In genomic region chr12:132827763-132828703, GRCh38 we compare ENCODE assay signal across 8 cellular contexts. TPM values are rescaled to one million over a fixed set of nuclear protein-coding genes. Genes with fewer than 3 reads are reported as not detected.
DNase-seq lines count a peak whose midpoint lies in the region; ATAC-seq, FAIRE-seq and TF ChIP-seq lines count a peak whose summit lies in the region.

No MANE protein-coding gene starts in this region.

- H3K79me2 ChIP-seq in HepG2 (ENCODE audit: insufficient read depth, low read length), result peaks cover 47% of the 10 kb centered on the region

- TF ChIP-seq CTCF in Calu3 (IDR thresholded peaks at IDR 0.05; ENCODE audit: unreplicated experiment), result no peak
- TF ChIP-seq CTCF in RWPE2 (IDR thresholded peaks at IDR 0.05; ENCODE audit: poor library complexity, severe bottlenecking), result no peak
- TF ChIP-seq CTCF in choroid plexus epithelial cell (conservative IDR thresholded peaks at IDR 0.05; ENCODE audit: low read depth, low read length), result peak; percentile 3
- 0 out of 2 replicates have a peak, but pooled peaks have one; percentile 3 for TF ChIP-seq CTCF in HepG2 (CRISPR knock-in tag; IDR thresholded peaks at IDR 0.05)

- H3K36me3 Mint-ChIP-seq in Calu3 (ENCODE audit: insufficient read depth, unreplicated experiment), result peaks cover 66% of the 10 kb centered on the region

- H3K27ac ChIP-seq in RWPE2 (ENCODE audit: poor library complexity, severe bottlenecking) (peak overlapping the region; percentile 67), HepG2 (ENCODE audit: extremely low read length, insufficient read depth, low read length) (peak overlapping the region; percentile 99)

- H3K36me3 ChIP-seq in RWPE2 (ENCODE audit: low read depth) (peaks cover 40% of the 10 kb centered on the region), HepG2 (replicated peaks in 1 of 2; ENCODE audit: control insufficient read depth in 1 of 2, insufficient read depth in 2 of 2, low read length in 2 of 2) (peaks cover 2 to 30% of the 10 kb centered on the region in 2 experiments; a peak in 4 of 5 replicates)

- POLR2A ChIA-PET in HepG2 (lab: Yijun Ruan, JAX), result interaction anchor here (0.9 to 1.9 kb wide), 3 partner anchors 9 to 59 kb away, joined by 4 to 11 read pairs (median 4); partner anchors contain the start of gene CHFR

- H3K27me3 ChIP-seq in RWPE2 (ENCODE audit: insufficient read depth, poor library complexity, severe bottlenecking) (no peaks in the 10 kb centered on the region), HepG2 (ENCODE audit: control insufficient read depth in 1 of 2, insufficient read depth in 2 of 2, low read length in 2 of 2) (no peaks in the 10 kb centered on the region; a peak in 1 of 5 replicates)

- peak overlapping the region; percentile 99 for H3K9ac ChIP-seq in HepG2 (ENCODE audit: insufficient read depth, low read depth, low read length)

- TF ChIP-seq RAD21 in HepG2 (CRISPR knock-in tag; IDR thresholded peaks at IDR 0.05), result no peak

- peak overlapping the region; percentile 76 for H3K4me2 ChIP-seq in HepG2 (ENCODE audit: low read depth, low read length)

- intact Hi-C loops in Calu3 (cut with micrococcal nuclease; ENCODE audit: unreplicated experiment) (loop anchor here (5.0 kb wide), 1 partner anchor 254 kb away; the partner anchor contains the start of gene ZNF140), HepG2 (cut with micrococcal nuclease; ENCODE audit: unreplicated experiment) (no loop called here)

- in situ Hi-C loops in HepG2 (cut with HindIII; ENCODE audit: extremely low pct_ligation_motif_present, low pct_unique_long_range_greater_than_20kb), result no loop called here

- no peaks in the 10 kb centered on the region for H3K27me3 Mint-ChIP-seq in Calu3 (ENCODE audit: unreplicated experiment)
- H3K27me3 Mint-ChIP-seq in stimulated activated naive CD8-positive, alpha-beta T cell treated with anti-CD3 and anti-CD28 coated beads, Interleukin-15, amount 100 ng/mL, for 72 hours, result no peaks in the 10 kb centered on the region

- no peak overlapping the region for H2AFZ ChIP-seq in HepG2 (ENCODE audit: low read length)

- H3K4me1 ChIP-seq in RWPE2 (ENCODE audit: insufficient read depth, poor library complexity, severe bottlenecking) (peaks cover 6% of the 10 kb centered on the region), HepG2 (ENCODE audit: insufficient read depth, low read length) (peaks cover 23% of the 10 kb centered on the region)

- peaks cover 17% of the 10 kb centered on the region for H3K4me1 Mint-ChIP-seq in Calu3 (ENCODE audit: low read depth, unreplicated experiment)
- H3K4me1 Mint-ChIP-seq in stimulated activated naive CD8-positive, alpha-beta T cell treated with anti-CD3 and anti-CD28 coated beads, Interleukin-15, amount 100 ng/mL, for 72 hours, result peaks cover 46% of the 10 kb centered on the region

- TF ChIP-seq EP300 in HepG2 (IDR thresholded peaks at IDR 0.05; ENCODE audit: low read depth in 2 of 2, low read length in 2 of 2) (no peak), HepG2 (CRISPR knock-in tag; IDR thresholded peaks at IDR 0.05; ENCODE audit: borderline replicate concordance) (no peak)

- TSS peak; percentile 58 for BruUV-seq in Calu3 (replicated peaks; lab: Mats Ljungman, UMichigan)
- TSS peak; percentile 61 for BruUV-seq in HepG2 (replicated peaks; lab: Mats Ljungman, UMichigan)

- peak overlapping the region; percentile 54 for H3K4me3 ChIP-seq in RWPE2 (ENCODE audit: severe bottlenecking)
- peak overlapping the region; percentile 95 for H3K4me3 ChIP-seq in choroid plexus epithelial cell (ENCODE audit: low read depth, low read length)
- H3K4me3 ChIP-seq in HepG2 (replicated peaks in 1 of 3; ENCODE audit: insufficient read depth in 1 of 3, low read depth in 2 of 3, low read length in 3 of 3), result peak overlapping the region; percentile 82 to 100 (median 87)

- no peak; a peak in 1 of 4 replicates for TF ChIP-seq POLR2A in HepG2 (IDR thresholded peaks at IDR 0.05; ENCODE audit: insufficient read depth in 1 of 2, low read depth in 2 of 2, low read length in 2 of 2)

- FAIRE-seq in HepG2 (lab: Jason Lieb, UNC), result no peak

- ATAC-seq in HG03175 (IDR thresholded peaks at IDR 0.05; ENCODE audit: unreplicated experiment), result peak; percentile 25
- ATAC-seq in RWPE2 (ENCODE audit: low read depth), result peak; percentile 26
- ATAC-seq in HepG2, result peak; percentile 41
- ATAC-seq in stimulated activated naive CD8-positive, alpha-beta T cell treated with anti-CD3 and anti-CD28 coated beads, Interleukin-15, amount 100 ng/mL, for 72 hours, result peak; percentile 67

- H3K27ac Mint-ChIP-seq in Calu3 (ENCODE audit: unreplicated experiment), result peak overlapping the region; percentile 100
- peak overlapping the region; percentile 85 to 91 for H3K27ac Mint-ChIP-seq in stimulated activated naive CD8-positive, alpha-beta T cell treated with anti-CD3 and anti-CD28 coated beads, Interleukin-15, amount 100 ng/mL, for 72 hours

- peak overlapping the region; percentile 83 for H3K4me3 Mint-ChIP-seq in Calu3 (ENCODE audit: low read depth, unreplicated experiment)
- H3K4me3 Mint-ChIP-seq in stimulated activated naive CD8-positive, alpha-beta T cell treated with anti-CD3 and anti-CD28 coated beads, Interleukin-15, amount 100 ng/mL, for 72 hours, result peak overlapping the region; percentile 98 to 99

- DNase-seq in Calu3 (peak; percentile 46), GM19238 (ENCODE audit: insufficient read length, low spot score) (peak; percentile 52), RWPE2 (ENCODE audit: low spot score) (no peak), choroid plexus epithelial cell (ENCODE audit: low read depth) (peak; percentile 79), HepG2 (ENCODE audit: low spot score) (peak; percentile 28)
- peak; percentile 26 to 56 for DNase-seq in stimulated activated naive CD8-positive, alpha-beta T cell treated with anti-CD3 and anti-CD28 coated beads, Interleukin-15, amount 100 ng/mL, for 72 hours
- DNase-seq in central memory CD4-positive, alpha-beta T cell, result no peak

- H4K20me1 ChIP-seq in HepG2 (ENCODE audit: insufficient read depth, low read length), result peaks cover 18% of the 10 kb centered on the region

- CTCF ChIA-PET in Calu3 (lab: Charles Lee), result interaction anchor here (0.6 to 1.2 kb wide), 3 partner anchors 129 to 302 kb away, joined by 3 to 6 read pairs (median 3); partner anchors contain the start of genes ZNF10, ZNF140 and ZNF891
- CTCF ChIA-PET in HepG2 (lab: Yijun Ruan, JAX; ENCODE audit: low intra/inter-chr PET ratio, low total read pairs), result no interaction called here

- no peaks in the 10 kb centered on the region for H3K9me3 Mint-ChIP-seq in Calu3 (ENCODE audit: low read depth, unreplicated experiment)
- no peaks in the 10 kb centered on the region for H3K9me3 Mint-ChIP-seq in stimulated activated naive CD8-positive, alpha-beta T cell treated with anti-CD3 and anti-CD28 coated beads, Interleukin-15, amount 100 ng/mL, for 72 hours

- H3K9me3 ChIP-seq in RWPE2 (ENCODE audit: severe bottlenecking) (no peaks in the 10 kb centered on the region), HepG2 (ENCODE audit: low read length) (no peaks in the 10 kb centered on the region)

- 10% methylated on average over 22 of the region's 59 CpGs for whole genome bisulfite sequencing in HepG2 (ENCODE audit: low lambda C conversion rate)

RNA-seq across cellular contexts. Expression of gene GOLGA3, which starts 0.6 kb away (rescaled TPM):
- total RNA-seq in Calu3 (2022), result 116 and 117 TPM in 2 replicates
- total RNA-seq in HepG2 (2016; rRNA removed; fragmentation: Illumina TruSeq; extraction: Trizol), result 36.0 and 43.0 TPM in 2 replicates
- total RNA-seq in HepG2 (2016; cell fraction: cytosol; rRNA removed; fragmentation: Illumina TruSeq; extraction: Trizol; ENCODE audit: low read depth), result 15.6 and 17.8 TPM in 2 replicates
- 31.7 and 41.8 TPM in 2 replicates for total RNA-seq in HepG2 (2016; cell fraction: insoluble cytoplasmic fraction; rRNA removed; fragmentation: Illumina TruSeq; extraction: Trizol)
- 26.6 and 27.1 TPM in 2 replicates for total RNA-seq in HepG2 (2016; cell fraction: membrane; rRNA removed; fragmentation: Illumina TruSeq; extraction: Trizol)
- 40.4 and 48.3 TPM in 2 replicates for total RNA-seq in HepG2 (2016; cell fraction: nucleus; rRNA removed; fragmentation: Illumina TruSeq; extraction: Trizol)
- 22.0 and 22.7 TPM in 2 replicates for polyA plus RNA-seq in HepG2 (2011; rRNA removed)
- polyA plus RNA-seq in HepG2 (2011; cell fraction: cytosol; rRNA removed), result 17.7 and 27.7 TPM in 2 replicates
- polyA plus RNA-seq in HepG2 (2011; cell fraction: nucleus; rRNA removed), result 63.9 and 77.3 TPM in 2 replicates
- 10.9 and 13.5 TPM in 2 replicates for polyA plus RNA-seq in HepG2 (2012)
- 9.3 and 9.4 TPM in 2 replicates for polyA plus RNA-seq in HepG2 (2016; cell fraction: cytosol; fragmentation: Illumina TruSeq; extraction: Trizol; ENCODE audit: low read depth)
- 14.3 and 16.9 TPM in 2 replicates for polyA plus RNA-seq in HepG2 (2016; cell fraction: insoluble cytoplasmic fraction; fragmentation: Illumina TruSeq; extraction: Trizol; ENCODE audit: low read depth)
- polyA plus RNA-seq in HepG2 (2016; cell fraction: membrane; fragmentation: Illumina TruSeq; extraction: Trizol; ENCODE audit: low read depth), result 9.7 and 12.3 TPM in 2 replicates
- 48.3 and 55.7 TPM in 2 replicates for polyA plus RNA-seq in HepG2 (2016; cell fraction: nucleus; fragmentation: Illumina TruSeq; extraction: Trizol; ENCODE audit: insufficient read depth, low read depth)
- polyA minus RNA-seq in HepG2 (2011; rRNA and poly(A)+ RNA removed; ENCODE audit: low replicate concordance), result 38.7 and 87.6 TPM in 2 replicates
- polyA minus RNA-seq in HepG2 (2011; cell fraction: cytosol; rRNA and poly(A)+ RNA removed), result 27.6 and 33.4 TPM in 2 replicates
- polyA minus RNA-seq in HepG2 (2011; cell fraction: nucleus; rRNA and poly(A)+ RNA removed), result 40.3 and 67.0 TPM in 2 replicates

RNA-seq across cellular contexts. Expression of gene CHFR, which starts 59.4 kb away (rescaled TPM):
- total RNA-seq in Calu3 (2022) (47.2 and 49.5 TPM in 2 replicates), HepG2 (2016; rRNA removed; fragmentation: Illumina TruSeq; extraction: Trizol) (21.0 and 21.4 TPM in 2 replicates)
- 8.1 and 8.3 TPM in 2 replicates for total RNA-seq in HepG2 (2016; cell fraction: cytosol; rRNA removed; fragmentation: Illumina TruSeq; extraction: Trizol; ENCODE audit: low read depth)
- total RNA-seq in HepG2 (2016; cell fraction: insoluble cytoplasmic fraction; rRNA removed; fragmentation: Illumina TruSeq; extraction: Trizol), result 14.1 and 22.8 TPM in 2 replicates
- total RNA-seq in HepG2 (2016; cell fraction: membrane; rRNA removed; fragmentation: Illumina TruSeq; extraction: Trizol), result 15.0 and 16.2 TPM in 2 replicates
- total RNA-seq in HepG2 (2016; cell fraction: nucleus; rRNA removed; fragmentation: Illumina TruSeq; extraction: Trizol), result 18.6 and 23.1 TPM in 2 replicates
- 21.1 and 21.5 TPM in 2 replicates for polyA plus RNA-seq in HepG2 (2011; rRNA removed)
- polyA plus RNA-seq in HepG2 (2011; cell fraction: cytosol; rRNA removed), result 14.8 and 16.4 TPM in 2 replicates
- 42.9 and 51.1 TPM in 2 replicates for polyA plus RNA-seq in HepG2 (2011; cell fraction: nucleus; rRNA removed)
- polyA plus RNA-seq in HepG2 (2012), result 9.6 and 11.9 TPM in 2 replicates
- polyA plus RNA-seq in HepG2 (2016; cell fraction: cytosol; fragmentation: Illumina TruSeq; extraction: Trizol; ENCODE audit: low read depth), result 5.4 and 5.7 TPM in 2 replicates
- polyA plus RNA-seq in HepG2 (2016; cell fraction: insoluble cytoplasmic fraction; fragmentation: Illumina TruSeq; extraction: Trizol; ENCODE audit: low read depth), result 13.8 and 18.2 TPM in 2 replicates
- 10.2 and 10.9 TPM in 2 replicates for polyA plus RNA-seq in HepG2 (2016; cell fraction: membrane; fragmentation: Illumina TruSeq; extraction: Trizol; ENCODE audit: low read depth)
- polyA plus RNA-seq in HepG2 (2016; cell fraction: nucleus; fragmentation: Illumina TruSeq; extraction: Trizol; ENCODE audit: insufficient read depth, low read depth), result 52.9 and 56.1 TPM in 2 replicates
- 0.14 and 58.0 TPM in 2 replicates for polyA minus RNA-seq in HepG2 (2011; rRNA and poly(A)+ RNA removed; ENCODE audit: low replicate concordance)
- 10.1 and 13.7 TPM in 2 replicates for polyA minus RNA-seq in HepG2 (2011; cell fraction: cytosol; rRNA and poly(A)+ RNA removed)
- polyA minus RNA-seq in HepG2 (2011; cell fraction: nucleus; rRNA and poly(A)+ RNA removed), result 30.5 and 38.4 TPM in 2 replicates

Comparison
In these comparisons a context has a peak if more than half of its experiments do, and no peak if none do; other contexts are left out.
1. DNase-seq: peak in Calu3 (single experiment), GM19238 (single experiment), choroid plexus epithelial cell (single experiment), HepG2 (single experiment) and stimulated activated naive CD8-positive, alpha-beta T cell treated with anti-CD3 and anti-CD28 coated beads, Interleukin-15, amount 100 ng/mL, for 72 hours (2 of 2); none in RWPE2 (single experiment) and central memory CD4-positive, alpha-beta T cell (single experiment).
2. CTCF ChIP-seq: peak in choroid plexus epithelial cell (single experiment) and HepG2 (single experiment); none in Calu3 (single experiment) and RWPE2 (single experiment).
3. Peak in every context shown above with its lines, with median percentiles within 50 percentile points of each other: ATAC-seq and H3K4me3 ChIP-seq.